5 cellular contexts compared by ENCODE assay signal in the genomic region with DNA sequence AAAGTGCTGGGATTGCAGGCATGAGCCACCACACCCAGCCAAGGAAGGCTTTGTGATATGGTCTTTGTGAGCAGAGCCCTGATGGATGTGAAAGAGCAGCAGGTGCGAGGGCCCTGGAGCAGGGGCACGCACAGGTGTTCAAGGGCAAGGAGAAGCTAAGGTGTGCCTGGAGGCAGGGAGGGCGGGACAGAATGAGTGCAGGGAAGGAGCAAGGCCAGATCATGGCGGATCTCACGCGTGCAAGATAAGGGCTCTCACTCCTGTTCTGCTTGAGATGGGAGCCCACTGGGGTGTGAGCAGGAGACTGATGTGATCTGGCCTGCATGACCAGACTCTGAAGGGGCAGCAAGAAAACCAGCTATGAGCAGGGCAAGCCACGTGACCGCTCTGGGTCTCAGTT.
DNase-seq lines count a peak whose midpoint lies in the region; ATAC-seq and TF ChIP-seq lines count a peak whose summit lies in the region.
"Not testable (repeated sequence)": the region's sequence is repeated elsewhere in the genome, so short reads cannot be mapped to it uniquely, and the experiment has no call there.

No MANE protein-coding gene starts in this region.

- not testable (repeated sequence) for H3K27ac ChIP-seq in neuronal stem cell (replicated peaks; ENCODE audit: low read length); upper lobe of right lung

- H3K18ac ChIP-seq in neuronal stem cell (ENCODE audit: low read length): not testable (repeated sequence)

- not testable (repeated sequence) for H3K9ac ChIP-seq in neuronal stem cell (ENCODE audit: low read depth, low read length, poor library complexity)

- not testable (repeated sequence) for H4K91ac ChIP-seq in neuronal stem cell (ENCODE audit: low read depth, low read length, poor library complexity)

- H2BK120ac ChIP-seq in neuronal stem cell (ENCODE audit: low read depth, low read length): not testable (repeated sequence)

- H3K9me3 ChIP-seq in neuronal stem cell (replicated peaks in 1 of 2; ENCODE audit: control insufficient read depth in 2 of 2, insufficient read depth in 1 of 2, low read depth in 1 of 2, low read length in 2 of 2); upper lobe of right lung: not testable (repeated sequence)

- not testable (repeated sequence) for H3K79me1 ChIP-seq in neuronal stem cell (ENCODE audit: low read depth, low read length)

- not testable (repeated sequence) for H3K4me3 ChIP-seq in neuronal stem cell (ENCODE audit: low read length in 2 of 2); upper lobe of right lung

- H2BK15ac ChIP-seq in neuronal stem cell (ENCODE audit: low read length): not testable (repeated sequence)

- H3K4me2 ChIP-seq in neuronal stem cell (ENCODE audit: insufficient read depth, low read length, poor library complexity, severe bottlenecking): not testable (repeated sequence)

- not testable (repeated sequence) for H2BK5ac ChIP-seq in neuronal stem cell (ENCODE audit: low read length)

- ATAC-seq in upper lobe of right lung: peak; percentile 9

- not testable (repeated sequence) for H3K14ac ChIP-seq in neuronal stem cell (ENCODE audit: low read length)

- not testable (repeated sequence) for H3K36me3 ChIP-seq in neuronal stem cell (replicated peaks in 1 of 2; ENCODE audit: control insufficient read depth in 2 of 2, insufficient read depth in 2 of 2, low read length in 2 of 2); upper lobe of right lung

- H2BK12ac ChIP-seq in neuronal stem cell (ENCODE audit: low read length): peak overlapping the region; percentile 22

- TF ChIP-seq CTCF in GM13976 (IDR thresholded peaks at IDR 0.05; ENCODE audit: borderline replicate concordance, control extremely low read depth, extremely low read depth, insufficient read depth, missing control alignments); upper lobe of right lung (IDR thresholded peaks at IDR 0.05): not testable (repeated sequence)

- intact Hi-C loops in upper lobe of right lung (cut with DNase I): not testable (repeated sequence)

- H3K4me1 ChIP-seq in neuronal stem cell (ENCODE audit: control insufficient read depth in 2 of 2, insufficient read depth in 1 of 2, low read depth in 1 of 2, low read length in 2 of 2); upper lobe of right lung: not testable (repeated sequence)

- WGBS in neuronal stem cell (ENCODE audit: extremely low coverage in 2 of 2, insufficient read length in 2 of 2, insufficient replicate concordance in 1 of 2), 2 donors: no CpG with 5 or more reads among the region's 8 CpGs

- not testable (repeated sequence) for H2AFZ ChIP-seq in neuronal stem cell (ENCODE audit: low read length)

- H2AK5ac ChIP-seq in neuronal stem cell (ENCODE audit: low read depth, low read length): not testable (repeated sequence)

- in situ Hi-C loops in GM13976 (cut with MboI; ENCODE audit: low sequenced_read_pairs, unreplicated experiment): not testable (repeated sequence)

- not testable (repeated sequence) for H4K8ac ChIP-seq in neuronal stem cell (ENCODE audit: low read depth, low read length)

- H3K27me3 ChIP-seq in neuronal stem cell (ENCODE audit: control insufficient read depth in 3 of 3, insufficient read depth in 3 of 3, low read depth in 1 of 3, low read length in 3 of 3); upper lobe of right lung: not testable (repeated sequence)

- DNase-seq in D341Med (ENCODE audit: low spot score) (peak; percentile 14), GM13976 (ENCODE audit: low spot score) (peak; percentile 30), upper lobe of right lung (peak; percentile 62)
- peak; percentile 48 for DNase-seq in activated effector memory CD4-positive, alpha-beta T cell treated with anti-CD3 and anti-CD28 coated beads, Interleukin-2, amount 50 U/mL, for 16 hours
- DNase-seq in neuronal stem cell (ENCODE audit: low spot score): not testable (repeated sequence)

- H3K4ac ChIP-seq in neuronal stem cell (ENCODE audit: low read length): not testable (repeated sequence)

- not testable (repeated sequence) for H3K23ac ChIP-seq in neuronal stem cell (ENCODE audit: low read depth, low read length, poor library complexity)
